In the genomic region with DNA sequence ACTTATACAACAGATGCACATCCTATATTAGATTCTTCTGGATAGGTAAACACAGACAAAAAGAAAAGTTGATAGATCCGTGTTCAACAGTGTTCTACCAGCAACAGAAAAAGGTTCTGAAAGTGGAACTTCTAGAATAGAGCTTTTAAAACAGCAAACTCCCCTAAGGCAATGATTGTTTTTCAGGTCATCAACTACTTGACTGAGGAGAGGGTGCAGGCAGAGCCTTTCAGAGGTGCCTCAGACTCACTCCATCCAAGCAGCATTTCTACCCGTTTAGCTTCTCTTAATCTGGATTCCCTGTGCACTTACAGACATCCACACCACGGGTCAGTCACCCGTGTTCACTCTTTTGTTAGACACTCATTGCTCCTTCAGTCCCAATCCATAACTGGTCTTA, we compare ENCODE assay signal across 10 cellular contexts. TPM values are rescaled to one million over a fixed set of nuclear protein-coding genes. Genes with fewer than 3 reads are reported as not detected.
DNase-seq lines count a peak whose midpoint lies in the region; ATAC-seq and TF ChIP-seq lines count a peak whose summit lies in the region.
"Had no signal": no experiment of that assay in that cellular context is flagged by ENCODE, and none has a peak within 500 bp of the region (broad histone marks: within the 10 kb centered on the region; RNA-seq: fewer than 3 reads in every experiment).

No MANE protein-coding gene starts in this region.

- no peak for TF ChIP-seq CTCF in GM12864 (IDR thresholded peaks at IDR 0.05; ENCODE audit: low read depth, low read length, missing control alignments)
- no peak for TF ChIP-seq CTCF in endothelial cell (IDR thresholded peaks at IDR 0.05; ENCODE audit: unreplicated experiment)

- H3K36me3 Mint-ChIP-seq in endothelial cell (ENCODE audit: low read depth, unreplicated experiment), result peaks cover 21% of the 10 kb centered on the region

- H3K9me3 Mint-ChIP-seq in endothelial cell (ENCODE audit: unreplicated experiment), result no peaks in the 10 kb centered on the region

- no peak for DNase-seq in GM12864 (ENCODE audit: low read depth)
- DNase-seq in endothelial cell (ENCODE audit: low spot score), result no peak
- DNase-seq in posterior cingulate gyrus, result no peak
- no peak for DNase-seq in globus pallidus (ENCODE audit: low spot score)
- DNase-seq in inferior parietal cortex (ENCODE audit: extremely low spot score), result no peak

- H3K4me3 ChIP-seq in GM12864 (ENCODE audit: low read depth, low read length), result peak overlapping the region; percentile 20; the same call in 1 of the 2 replicates
- H3K4me3 ChIP-seq: ascending aorta, thyroid gland had no signal

- ATAC-seq in GM19467 (IDR thresholded peaks at IDR 0.05; ENCODE audit: unreplicated experiment), result peak; percentile 38
- peak; percentile 29 for ATAC-seq in HG03442 (IDR thresholded peaks at IDR 0.05; ENCODE audit: unreplicated experiment)
- no peak for ATAC-seq in HG03175 (IDR thresholded peaks at IDR 0.05; ENCODE audit: unreplicated experiment)

- intact Hi-C loops in posterior cingulate gyrus (cut with DNase I), result no loop called here

- H3K4me3 Mint-ChIP-seq in endothelial cell (ENCODE audit: unreplicated experiment), result no peak overlapping the region

- H3K27ac Mint-ChIP-seq in endothelial cell (ENCODE audit: unreplicated experiment), result peak overlapping the region; percentile 54

- peaks cover 56% of the 10 kb centered on the region for H3K4me1 Mint-ChIP-seq in endothelial cell (ENCODE audit: unreplicated experiment)

- peaks cover 5% of the 10 kb centered on the region for H3K27me3 Mint-ChIP-seq in endothelial cell (ENCODE audit: unreplicated experiment)

RNA-seq across cellular contexts. Expression of a gene that starts 28.9 kb away (rescaled TPM):
- total RNA-seq in endothelial cell (ENCODE audit: unreplicated experiment), result 474 TPM
